ENCODE assay signal across 2 cellular contexts in genomic region chr20:62248890-62249560, GRCh38.
TF ChIP-seq lines count a peak whose summit lies in the region.

No MANE protein-coding gene starts in this region.

TF ChIP-seq in GM23338, 12 proteins besides CTCF, POLR2A, EP300 and RAD21:
- no peak for TF ChIP-seq JUNB (IDR thresholded peaks at IDR 0.05; ENCODE audit: unreplicated experiment)
- TF ChIP-seq POLR2AphosphoS5 (IDR thresholded peaks at IDR 0.05; ENCODE audit: low read depth): no peak
- TF ChIP-seq NANOG (IDR thresholded peaks at IDR 0.05; ENCODE audit: borderline replicate concordance): no peak
- no peak for TF ChIP-seq EZH2 (IDR thresholded peaks at IDR 0.05; ENCODE audit: low read depth, unreplicated experiment)
- TF ChIP-seq EZH2phosphoT487 (IDR thresholded peaks at IDR 0.05; ENCODE audit: unreplicated experiment): no peak
- TF ChIP-seq ZNF331 (CRISPR knock-in tag; IDR thresholded peaks at IDR 0.05; ENCODE audit: low read depth): no peak
- TF ChIP-seq ZNF114 (CRISPR knock-in tag; IDR thresholded peaks at IDR 0.05): no peak
- no peak for TF ChIP-seq ETS1 (IDR thresholded peaks at IDR 0.05)
- TF ChIP-seq CREB1 (CRISPR knock-in tag; IDR thresholded peaks at IDR 0.05; ENCODE audit: low read depth): no peak
- TF ChIP-seq ZNF462 (CRISPR knock-in tag; IDR thresholded peaks at IDR 0.05): no peak
- TF ChIP-seq, protein P1, sequence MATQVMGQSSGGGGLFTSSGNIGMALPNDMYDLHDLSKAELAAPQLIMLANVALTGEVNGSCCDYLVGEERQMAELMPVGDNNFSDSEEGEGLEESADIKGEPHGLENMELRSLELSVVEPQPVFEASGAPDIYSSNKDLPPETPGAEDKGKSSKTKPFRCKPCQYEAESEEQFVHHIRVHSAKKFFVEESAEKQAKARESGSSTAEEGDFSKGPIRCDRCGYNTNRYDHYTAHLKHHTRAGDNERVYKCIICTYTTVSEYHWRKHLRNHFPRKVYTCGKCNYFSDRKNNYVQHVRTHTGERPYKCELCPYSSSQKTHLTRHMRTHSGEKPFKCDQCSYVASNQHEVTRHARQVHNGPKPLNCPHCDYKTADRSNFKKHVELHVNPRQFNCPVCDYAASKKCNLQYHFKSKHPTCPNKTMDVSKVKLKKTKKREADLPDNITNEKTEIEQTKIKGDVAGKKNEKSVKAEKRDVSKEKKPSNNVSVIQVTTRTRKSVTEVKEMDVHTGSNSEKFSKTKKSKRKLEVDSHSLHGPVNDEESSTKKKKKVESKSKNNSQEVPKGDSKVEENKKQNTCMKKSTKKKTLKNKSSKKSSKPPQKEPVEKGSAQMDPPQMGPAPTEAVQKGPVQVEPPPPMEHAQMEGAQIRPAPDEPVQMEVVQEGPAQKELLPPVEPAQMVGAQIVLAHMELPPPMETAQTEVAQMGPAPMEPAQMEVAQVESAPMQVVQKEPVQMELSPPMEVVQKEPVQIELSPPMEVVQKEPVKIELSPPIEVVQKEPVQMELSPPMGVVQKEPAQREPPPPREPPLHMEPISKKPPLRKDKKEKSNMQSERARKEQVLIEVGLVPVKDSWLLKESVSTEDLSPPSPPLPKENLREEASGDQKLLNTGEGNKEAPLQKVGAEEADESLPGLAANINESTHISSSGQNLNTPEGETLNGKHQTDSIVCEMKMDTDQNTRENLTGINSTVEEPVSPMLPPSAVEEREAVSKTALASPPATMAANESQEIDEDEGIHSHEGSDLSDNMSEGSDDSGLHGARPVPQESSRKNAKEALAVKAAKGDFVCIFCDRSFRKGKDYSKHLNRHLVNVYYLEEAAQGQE (IDR thresholded peaks at IDR 0.05; ENCODE audit: unreplicated experiment): no peak
- TF ChIP-seq STAT1 (IDR thresholded peaks at IDR 0.05; ENCODE audit: unreplicated experiment): no peak

TF ChIP-seq in WTC11, 78 proteins besides CTCF, POLR2A, EP300 and RAD21:
- TF ChIP-seq, protein P2, sequence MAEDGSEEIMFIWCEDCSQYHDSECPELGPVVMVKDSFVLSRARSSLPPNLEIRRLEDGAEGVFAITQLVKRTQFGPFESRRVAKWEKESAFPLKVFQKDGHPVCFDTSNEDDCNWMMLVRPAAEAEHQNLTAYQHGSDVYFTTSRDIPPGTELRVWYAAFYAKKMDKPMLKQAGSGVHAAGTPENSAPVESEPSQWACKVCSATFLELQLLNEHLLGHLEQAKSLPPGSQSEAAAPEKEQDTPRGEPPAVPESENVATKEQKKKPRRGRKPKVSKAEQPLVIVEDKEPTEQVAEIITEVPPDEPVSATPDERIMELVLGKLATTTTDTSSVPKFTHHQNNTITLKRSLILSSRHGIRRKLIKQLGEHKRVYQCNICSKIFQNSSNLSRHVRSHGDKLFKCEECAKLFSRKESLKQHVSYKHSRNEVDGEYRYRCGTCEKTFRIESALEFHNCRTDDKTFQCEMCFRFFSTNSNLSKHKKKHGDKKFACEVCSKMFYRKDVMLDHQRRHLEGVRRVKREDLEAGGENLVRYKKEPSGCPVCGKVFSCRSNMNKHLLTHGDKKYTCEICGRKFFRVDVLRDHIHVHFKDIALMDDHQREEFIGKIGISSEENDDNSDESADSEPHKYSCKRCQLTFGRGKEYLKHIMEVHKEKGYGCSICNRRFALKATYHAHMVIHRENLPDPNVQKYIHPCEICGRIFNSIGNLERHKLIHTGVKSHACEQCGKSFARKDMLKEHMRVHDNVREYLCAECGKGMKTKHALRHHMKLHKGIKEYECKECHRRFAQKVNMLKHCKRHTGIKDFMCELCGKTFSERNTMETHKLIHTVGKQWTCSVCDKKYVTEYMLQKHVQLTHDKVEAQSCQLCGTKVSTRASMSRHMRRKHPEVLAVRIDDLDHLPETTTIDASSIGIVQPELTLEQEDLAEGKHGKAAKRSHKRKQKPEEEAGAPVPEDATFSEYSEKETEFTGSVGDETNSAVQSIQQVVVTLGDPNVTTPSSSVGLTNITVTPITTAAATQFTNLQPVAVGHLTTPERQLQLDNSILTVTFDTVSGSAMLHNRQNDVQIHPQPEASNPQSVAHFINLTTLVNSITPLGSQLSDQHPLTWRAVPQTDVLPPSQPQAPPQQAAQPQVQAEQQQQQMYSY (CRISPR knock-in tag; IDR thresholded peaks at IDR 0.05): no peak
- TF ChIP-seq E2F4 (CRISPR knock-in tag; IDR thresholded peaks at IDR 0.05; ENCODE audit: borderline replicate concordance, low read depth) (no peak), KAT7 (CRISPR knock-in tag; IDR thresholded peaks at IDR 0.05; ENCODE audit: borderline replicate concordance) (no peak), IRF2 (CRISPR knock-in tag; IDR thresholded peaks at IDR 0.05; ENCODE audit: borderline replicate concordance, low read depth) (no peak), RELA (CRISPR knock-in tag; IDR thresholded peaks at IDR 0.05; ENCODE audit: borderline replicate concordance) (no peak), SOX15 (CRISPR knock-in tag; IDR thresholded peaks at IDR 0.05) (no peak), TCF7 (CRISPR knock-in tag; IDR thresholded peaks at IDR 0.05; ENCODE audit: low read depth) (no peak), SMAD4 (CRISPR knock-in tag; IDR thresholded peaks at IDR 0.05) (no peak)
- TF ChIP-seq, protein P3, sequence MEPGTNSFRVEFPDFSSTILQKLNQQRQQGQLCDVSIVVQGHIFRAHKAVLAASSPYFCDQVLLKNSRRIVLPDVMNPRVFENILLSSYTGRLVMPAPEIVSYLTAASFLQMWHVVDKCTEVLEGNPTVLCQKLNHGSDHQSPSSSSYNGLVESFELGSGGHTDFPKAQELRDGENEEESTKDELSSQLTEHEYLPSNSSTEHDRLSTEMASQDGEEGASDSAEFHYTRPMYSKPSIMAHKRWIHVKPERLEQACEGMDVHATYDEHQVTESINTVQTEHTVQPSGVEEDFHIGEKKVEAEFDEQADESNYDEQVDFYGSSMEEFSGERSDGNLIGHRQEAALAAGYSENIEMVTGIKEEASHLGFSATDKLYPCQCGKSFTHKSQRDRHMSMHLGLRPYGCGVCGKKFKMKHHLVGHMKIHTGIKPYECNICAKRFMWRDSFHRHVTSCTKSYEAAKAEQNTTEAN (CRISPR knock-in tag; IDR thresholded peaks at IDR 0.05): no peak
TF ChIP-seq in WTC11: peak in this region for 0.
